1 cellular context compared by ENCODE assay signal in genomic region chr1:79186260-79186659, GRCh38.
TF ChIP-seq lines count a peak whose summit lies in the region.

No MANE protein-coding gene starts in this region.

TF ChIP-seq in GM23338, 12 proteins besides CTCF, POLR2A, EP300 and RAD21 (continued from another document):
- TF ChIP-seq, protein P1, sequence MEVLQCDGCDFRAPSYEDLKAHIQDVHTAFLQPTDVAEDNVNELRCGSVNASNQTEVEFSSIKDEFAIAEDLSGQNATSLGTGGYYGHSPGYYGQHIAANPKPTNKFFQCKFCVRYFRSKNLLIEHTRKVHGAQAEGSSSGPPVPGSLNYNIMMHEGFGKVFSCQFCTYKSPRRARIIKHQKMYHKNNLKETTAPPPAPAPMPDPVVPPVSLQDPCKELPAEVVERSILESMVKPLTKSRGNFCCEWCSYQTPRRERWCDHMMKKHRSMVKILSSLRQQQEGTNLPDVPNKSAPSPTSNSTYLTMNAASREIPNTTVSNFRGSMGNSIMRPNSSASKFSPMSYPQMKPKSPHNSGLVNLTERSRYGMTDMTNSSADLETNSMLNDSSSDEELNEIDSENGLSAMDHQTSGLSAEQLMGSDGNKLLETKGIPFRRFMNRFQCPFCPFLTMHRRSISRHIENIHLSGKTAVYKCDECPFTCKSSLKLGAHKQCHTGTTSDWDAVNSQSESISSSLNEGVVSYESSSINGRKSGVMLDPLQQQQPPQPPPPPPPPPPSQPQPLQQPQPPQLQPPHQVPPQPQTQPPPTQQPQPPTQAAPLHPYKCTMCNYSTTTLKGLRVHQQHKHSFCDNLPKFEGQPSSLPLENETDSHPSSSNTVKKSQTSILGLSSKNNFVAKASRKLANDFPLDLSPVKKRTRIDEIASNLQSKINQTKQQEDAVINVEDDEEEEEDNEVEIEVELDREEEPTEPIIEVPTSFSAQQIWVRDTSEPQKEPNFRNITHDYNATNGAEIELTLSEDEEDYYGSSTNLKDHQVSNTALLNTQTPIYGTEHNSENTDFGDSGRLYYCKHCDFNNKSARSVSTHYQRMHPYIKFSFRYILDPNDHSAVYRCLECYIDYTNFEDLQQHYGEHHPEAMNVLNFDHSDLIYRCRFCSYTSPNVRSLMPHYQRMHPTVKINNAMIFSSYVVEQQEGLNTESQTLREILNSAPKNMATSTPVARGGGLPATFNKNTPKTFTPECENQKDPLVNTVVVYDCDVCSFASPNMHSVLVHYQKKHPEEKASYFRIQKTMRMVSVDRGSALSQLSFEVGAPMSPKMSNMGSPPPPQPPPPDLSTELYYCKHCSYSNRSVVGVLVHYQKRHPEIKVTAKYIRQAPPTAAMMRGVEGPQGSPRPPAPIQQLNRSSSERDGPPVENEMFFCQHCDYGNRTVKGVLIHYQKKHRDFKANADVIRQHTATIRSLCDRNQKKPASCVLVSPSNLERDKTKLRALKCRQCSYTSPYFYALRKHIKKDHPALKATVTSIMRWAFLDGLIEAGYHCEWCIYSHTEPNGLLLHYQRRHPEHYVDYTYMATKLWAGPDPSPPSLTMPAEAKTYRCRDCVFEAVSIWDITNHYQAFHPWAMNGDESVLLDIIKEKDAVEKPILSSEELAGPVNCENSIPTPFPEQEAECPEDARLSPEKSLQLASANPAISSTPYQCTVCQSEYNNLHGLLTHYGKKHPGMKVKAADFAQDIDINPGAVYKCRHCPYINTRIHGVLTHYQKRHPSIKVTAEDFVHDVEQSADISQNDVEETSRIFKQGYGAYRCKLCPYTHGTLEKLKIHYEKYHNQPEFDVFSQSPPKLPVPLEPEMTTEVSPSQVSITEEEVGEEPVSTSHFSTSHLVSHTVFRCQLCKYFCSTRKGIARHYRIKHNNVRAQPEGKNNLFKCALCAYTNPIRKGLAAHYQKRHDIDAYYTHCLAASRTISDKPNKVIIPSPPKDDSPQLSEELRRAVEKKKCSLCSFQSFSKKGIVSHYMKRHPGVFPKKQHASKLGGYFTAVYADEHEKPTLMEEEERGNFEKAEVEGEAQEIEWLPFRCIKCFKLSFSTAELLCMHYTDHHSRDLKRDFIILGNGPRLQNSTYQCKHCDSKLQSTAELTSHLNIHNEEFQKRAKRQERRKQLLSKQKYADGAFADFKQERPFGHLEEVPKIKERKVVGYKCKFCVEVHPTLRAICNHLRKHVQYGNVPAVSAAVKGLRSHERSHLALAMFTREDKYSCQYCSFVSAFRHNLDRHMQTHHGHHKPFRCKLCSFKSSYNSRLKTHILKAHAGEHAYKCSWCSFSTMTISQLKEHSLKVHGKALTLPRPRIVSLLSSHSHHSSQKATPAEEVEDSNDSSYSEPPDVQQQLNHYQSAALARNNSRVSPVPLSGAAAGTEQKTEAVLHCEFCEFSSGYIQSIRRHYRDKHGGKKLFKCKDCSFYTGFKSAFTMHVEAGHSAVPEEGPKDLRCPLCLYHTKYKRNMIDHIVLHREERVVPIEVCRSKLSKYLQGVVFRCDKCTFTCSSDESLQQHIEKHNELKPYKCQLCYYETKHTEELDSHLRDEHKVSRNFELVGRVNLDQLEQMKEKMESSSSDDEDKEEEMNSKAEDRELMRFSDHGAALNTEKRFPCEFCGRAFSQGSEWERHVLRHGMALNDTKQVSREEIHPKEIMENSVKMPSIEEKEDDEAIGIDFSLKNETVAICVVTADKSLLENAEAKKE (CRISPR knock-in tag; IDR thresholded peaks at IDR 0.05): no peak
